In genomic region chr16:49351119-49351518, GRCh38 we compare ENCODE assay signal across 1 cellular context.
A peak's percentile ranks its signal among the peaks of the same experiment; 100 is the strongest.
TF ChIP-seq lines count a peak whose summit lies in the region.

No MANE protein-coding gene starts in this region.

TF ChIP-seq in Ishikawa, 13 proteins besides CTCF, POLR2A, EP300 and RAD21:
- TF ChIP-seq REST (IDR thresholded peaks at IDR 0.05; ENCODE audit: low read depth) (peak; percentile 75), CREB1 (IDR thresholded peaks at IDR 0.05; ENCODE audit: low read depth) (no peak)
